In genomic region chr16:740764-741505, GRCh38 we compare ENCODE assay signal across 8 cellular contexts. TPM values are rescaled to one million over a fixed set of nuclear protein-coding genes. Genes with fewer than 3 reads are reported as not detected.
A peak's percentile ranks its signal among the peaks of the same experiment; 100 is the strongest.
DNase-seq lines count a peak whose midpoint lies in the region; ATAC-seq, FAIRE-seq and TF ChIP-seq lines count a peak whose summit lies in the region.

TSS of gene CIAO3 (minus strand) at chr16:740997. CDS start at chr16:740985, 12 bp downstream.

- H3K4me3 ChIP-seq in A673 (ENCODE audit: low read depth, low read length, poor library complexity, severe bottlenecking) (peak within 1 kb of the TSS; percentile 100), kidney (ENCODE audit: low read length in 2 of 2) (peak within 1 kb of the TSS; percentile 65 to 72)

- no TSS peak for BruUV-seq in A673 (replicated peaks; lab: Mats Ljungman, UMichigan)

- DNase-seq in A673 (ENCODE audit: low spot score) (peak; percentile 92), NCI-H345 (lab: John Stamatoyannopoulos, UW) (peak; percentile 91), kidney (peak; percentile 96)
- peak; percentile 86 for DNase-seq in activated CD4-positive, CD25-positive, alpha-beta regulatory T cell treated with anti-CD3 and anti-CD28 coated beads, Interleukin-2, amount 50 U/mL, for 16 hours (ENCODE audit: low read depth, low spot score)
- peak; percentile 89 for DNase-seq in central memory CD4-positive, alpha-beta T cell
- DNase-seq in stimulated activated CD4-positive, alpha-beta T cell treated with anti-CD3 and anti-CD28 coated beads, Interleukin-15, amount 100 ng/mL, for 24 hours, result peak; percentile 94

- TF ChIP-seq CTCF in A673 (conservative IDR thresholded peaks at IDR 0.05; ENCODE audit: low read depth, low read length) (peak; percentile 87), kidney (IDR thresholded peaks at IDR 0.05; ENCODE audit: borderline replicate concordance, extremely low read depth, insufficient read depth) (peak; percentile 84)

- H3K27me3 ChIP-seq in A673 (replicated peaks; ENCODE audit: insufficient read depth, low read depth, low read length, poor library complexity), result no peaks in the 10 kb centered on the region

- intact Hi-C loops in A673 (cut with micrococcal nuclease; ENCODE audit: unreplicated experiment) (no loop called here), kidney (cut with DNase I) (no loop called here)

- H3K9ac ChIP-seq in kidney (ENCODE audit: low read length in 2 of 2), result peak within 1 kb of the TSS; percentile 8 to 77

- H3K9me3 ChIP-seq in A673 (ENCODE audit: low read depth, low read length, poor library complexity, severe bottlenecking) (no peaks in the 10 kb centered on the region), kidney (ENCODE audit: control insufficient read depth in 1 of 2, low read length in 2 of 2) (no peaks in the 10 kb centered on the region)

- H3K36me3 ChIP-seq in A673 (ENCODE audit: insufficient read depth, low read length, poor library complexity, severe bottlenecking), result peaks cover 11% of the 10 kb centered on the region
- H3K36me3 ChIP-seq in kidney (ENCODE audit: control insufficient read depth in 1 of 2, insufficient read depth in 2 of 2, low read length in 2 of 2), result peaks cover 0 to 3% of the 10 kb centered on the region in 2 donors

- H3K4me1 ChIP-seq in A673 (ENCODE audit: insufficient read depth, low read length, poor library complexity, severe bottlenecking) (peaks cover 5% of the 10 kb centered on the region), kidney (ENCODE audit: control insufficient read depth in 1 of 2, insufficient read depth in 1 of 2, low read depth in 1 of 2, low read length in 2 of 2) (peaks cover 0 to 11% of the 10 kb centered on the region in 2 donors)

- no peak for FAIRE-seq in kidney (lab: Jason Lieb, UNC)

- CTCF ChIA-PET in A673 (lab: Charles Lee), result interaction anchor here (0.5 kb wide), 1 partner anchor 8 kb away, joined by 3 read pairs; no protein-coding TSS in a partner anchor

- ATAC-seq in GM18858 (IDR thresholded peaks at IDR 0.05; ENCODE audit: unreplicated experiment) (peak; percentile 64), HG03097 (IDR thresholded peaks at IDR 0.05; ENCODE audit: low FRiP score, unreplicated experiment) (peak; percentile 80)

- POLR2A ChIA-PET in A673 (lab: Charles Lee; ENCODE audit: low non-redundant PET), result no interaction called here

- H3K27ac ChIP-seq in A673 (ENCODE audit: low read depth, low read length, poor library complexity, severe bottlenecking), result peak within 1 kb of the TSS; percentile 83
- H3K27ac ChIP-seq in kidney (ENCODE audit: low read depth in 2 of 2, low read length in 2 of 2), result peak within 1 kb of the TSS; percentile 28 to 71

RNA-seq across cellular contexts. Expression of gene CIAO3, which starts in this region (rescaled TPM):
- total RNA-seq in A673 (2021) (48.4 and 50.0 TPM in 2 replicates), kidney (36.8 TPM)
- 37.7 TPM for polyA plus RNA-seq in kidney (ENCODE audit: insufficient read depth, low read depth, low replicate concordance)

Comparison
In these comparisons a context has a peak if more than half of its experiments do, and no peak if none do; other contexts are left out.
1. Peak in every context shown above with its lines: DNase-seq, ATAC-seq, H3K4me3 ChIP-seq and H3K27ac ChIP-seq.